Comparison of ENCODE assay signal across 1 cellular context in the genomic region with DNA sequence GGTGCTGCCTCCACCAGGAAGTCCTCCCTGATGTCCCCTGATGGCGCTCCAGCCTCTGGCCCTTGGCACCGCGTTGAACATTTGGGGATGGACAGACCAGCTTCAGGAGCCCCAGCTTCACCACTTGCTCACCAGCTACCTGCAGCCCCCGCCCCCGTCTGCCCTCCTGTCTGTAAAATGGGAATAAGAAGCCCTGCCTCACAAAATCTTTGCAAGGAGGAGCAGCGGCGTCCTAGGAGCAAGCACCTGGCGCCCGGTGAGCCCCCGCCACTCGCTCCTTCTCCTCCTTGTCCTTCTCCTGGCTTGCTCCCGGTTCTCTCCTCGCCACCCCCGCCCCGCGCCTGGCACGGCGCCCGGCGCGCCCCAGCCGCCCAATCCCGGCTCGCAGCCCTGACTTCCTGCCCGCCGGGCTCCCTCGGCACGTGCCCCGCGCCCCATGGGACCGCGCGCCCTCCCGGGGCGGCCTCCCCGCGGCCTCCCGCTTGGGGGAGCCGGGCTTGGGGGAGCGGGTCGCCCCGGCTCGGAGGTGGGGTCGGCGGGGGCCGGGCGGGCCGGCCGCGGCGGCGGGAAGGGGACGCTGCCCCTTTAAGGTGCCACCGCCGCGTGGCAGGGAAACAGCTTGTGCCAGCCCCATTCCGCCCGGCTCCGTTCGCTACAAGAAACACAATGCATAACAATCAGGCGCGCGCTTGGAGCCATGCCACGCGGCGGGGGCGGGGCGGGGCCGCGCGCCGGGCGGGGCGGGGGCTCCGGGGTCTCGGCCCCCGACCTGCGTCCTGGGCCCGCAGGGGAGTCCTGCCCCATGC.
A peak's percentile ranks its signal among the peaks of the same experiment; 100 is the strongest.
TF ChIP-seq lines count a peak whose summit lies in the region.

No MANE protein-coding gene starts in this region.

TF ChIP-seq in endothelial cell of umbilical vein, 7 proteins besides CTCF, POLR2A, EP300 and RAD21:
- TF ChIP-seq EZH2 (IDR thresholded peaks at IDR 0.05; ENCODE audit: borderline replicate concordance, low read depth, low read length, severe bottlenecking) (no peak), GATA2 (IDR thresholded peaks at IDR 0.05; ENCODE audit: insufficient read depth, insufficient read length, low read depth, low read length) (no peak), JUN (IDR thresholded peaks at IDR 0.05; ENCODE audit: borderline replicate concordance, insufficient read depth, insufficient read length, low read depth) (no peak), MYC (IDR thresholded peaks at IDR 0.05; ENCODE audit: low read depth, low read length) (no peak), POLR2AphosphoS5 (IDR thresholded peaks at IDR 0.05; ENCODE audit: insufficient read depth, low read depth, low read length) (peak; percentile 9), FOS (IDR thresholded peaks at IDR 0.05; ENCODE audit: borderline replicate concordance, insufficient read depth, low read length) (no peak)
- TF ChIP-seq, protein P1, sequence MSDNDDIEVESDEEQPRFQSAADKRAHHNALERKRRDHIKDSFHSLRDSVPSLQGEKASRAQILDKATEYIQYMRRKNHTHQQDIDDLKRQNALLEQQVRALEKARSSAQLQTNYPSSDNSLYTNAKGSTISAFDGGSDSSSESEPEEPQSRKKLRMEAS (IDR thresholded peaks at IDR 0.05; ENCODE audit: insufficient read depth, insufficient read length) = no peak
